Comparison of ENCODE assay signal across 1 cellular context in genomic region chr6:41027799-41028617, GRCh38.
A peak's percentile ranks its signal among the peaks of the same experiment; 100 is the strongest.
TF ChIP-seq lines count a peak whose summit lies in the region.

No MANE protein-coding gene starts in this region.

TF ChIP-seq in H1, 55 proteins besides CTCF, POLR2A, EP300 and RAD21:
- TF ChIP-seq KDM1A (IDR thresholded peaks at IDR 0.05; ENCODE audit: borderline replicate concordance, low read length) (no peak), SAP30 (IDR thresholded peaks at IDR 0.05; ENCODE audit: insufficient read depth, insufficient replicate concordance, low read length) (peak; percentile 51), RBBP5 (IDR thresholded peaks at IDR 0.05; ENCODE audit: borderline replicate concordance, low read depth, low read length) (no peak), HDAC6 (IDR thresholded peaks at IDR 0.05; ENCODE audit: low read depth, low read length) (no peak), RXRA (IDR thresholded peaks at IDR 0.05; ENCODE audit: insufficient read depth, low read depth, low read length) (no peak), GABPA (IDR thresholded peaks at IDR 0.05; ENCODE audit: borderline replicate concordance, insufficient read depth, low read length) (peak; percentile 59; the same call in 1 of the 2 replicates), NRF1 (IDR thresholded peaks at IDR 0.05; ENCODE audit: low read depth, low read length) (no peak), FOSL1 (IDR thresholded peaks at IDR 0.05; ENCODE audit: insufficient read depth, low read depth, low read length) (no peak), SIRT6 (IDR thresholded peaks at IDR 0.05; ENCODE audit: low read length) (no peak), JUN (IDR thresholded peaks at IDR 0.05; ENCODE audit: low read depth, low read length) (no peak), CEBPB (IDR thresholded peaks at IDR 0.05; ENCODE audit: low read depth, low read length) (no peak), PHF8 (conservative IDR thresholded peaks at IDR 0.05; ENCODE audit: low read depth, low read length) (peak; percentile 54; the same call in 1 of the 2 replicates), GTF2F1 (IDR thresholded peaks at IDR 0.05; ENCODE audit: borderline replicate concordance, low read depth, low read length) (0 out of 2 replicates have a peak, but pooled peaks have one; percentile 20), BRCA1 (IDR thresholded peaks at IDR 0.05; ENCODE audit: low read depth, low read length) (no peak), KDM5A (IDR thresholded peaks at IDR 0.05; ENCODE audit: low read length) (no peak), ZNF274 (IDR thresholded peaks at IDR 0.05; ENCODE audit: borderline replicate concordance, extremely low read depth, low read length) (no peak), TAF1 (IDR thresholded peaks at IDR 0.05; ENCODE audit: low read depth, low read length) (peak; percentile 47), CREB1 (IDR thresholded peaks at IDR 0.05) (no peak), NANOG (IDR thresholded peaks at IDR 0.05; ENCODE audit: insufficient read depth, low read depth, low read length, poor library complexity, severe bottlenecking) (peak; percentile 3), BACH1 (IDR thresholded peaks at IDR 0.05; ENCODE audit: low read length) (peak; percentile 8; the same call in 1 of the 2 replicates), SIN3A (conservative IDR thresholded peaks at IDR 0.05 in 1 of 2, IDR thresholded peaks at IDR 0.05 in 1 of 2; ENCODE audit: low read depth in 1 of 2, low read length in 2 of 2) (peak in 1 of 2 experiments; percentile 61; a peak in 2 of 4 replicates), SRF (IDR thresholded peaks at IDR 0.05; ENCODE audit: low read depth, low read length) (no peak), SP2 (IDR thresholded peaks at IDR 0.05; ENCODE audit: low read length) (no peak), RNF2 (IDR thresholded peaks at IDR 0.05; ENCODE audit: borderline replicate concordance, low read depth, low read length, missing control alignments, poor library complexity, severe bottlenecking) (no peak), CHD1 (IDR thresholded peaks at IDR 0.05; ENCODE audit: low read depth, low read length) (no peak), ATF3 (IDR thresholded peaks at IDR 0.05; ENCODE audit: insufficient read depth, low read depth, low read length) (0 out of 2 replicates have a peak, but pooled peaks have one; percentile 4), HDAC2 (IDR thresholded peaks at IDR 0.05; ENCODE audit: borderline replicate concordance in 1 of 2, low read depth in 2 of 2, low read length in 2 of 2) (0 out of 4 replicates have a peak, but pooled peaks have one; percentile 25 to 40), POLR2AphosphoS5 (IDR thresholded peaks at IDR 0.05; ENCODE audit: low read depth, low read length) (peak; percentile 22), POU5F1 (IDR thresholded peaks at IDR 0.05; ENCODE audit: low read depth, low read length) (no peak), JUND (IDR thresholded peaks at IDR 0.05; ENCODE audit: low read length) (no peak), SP4 (IDR thresholded peaks at IDR 0.05; ENCODE audit: low read length) (no peak), EZH2 (IDR thresholded peaks at IDR 0.05; ENCODE audit: low read depth, low read length, severe bottlenecking) (no peak), TCF12 (IDR thresholded peaks at IDR 0.05; ENCODE audit: low read depth, low read length) (no peak), BCL11A (IDR thresholded peaks at IDR 0.05; ENCODE audit: low read depth in 2 of 2, low read length in 2 of 2) (no peak), SIX5 (IDR thresholded peaks at IDR 0.05; ENCODE audit: low read depth, low read length) (no peak), SUZ12 (IDR thresholded peaks at IDR 0.05; ENCODE audit: low read length) (no peak), CBX5 (IDR thresholded peaks at IDR 0.05; ENCODE audit: low read depth, low read length) (no peak), CTBP2 (IDR thresholded peaks at IDR 0.05; ENCODE audit: borderline replicate concordance, insufficient read depth, insufficient read length, low read length) (peak; percentile 22), MAFK (IDR thresholded peaks at IDR 0.05; ENCODE audit: low read depth, low read length) (no peak), TEAD4 (IDR thresholded peaks at IDR 0.05; ENCODE audit: low read depth, low read length) (no peak), ASH2L (IDR thresholded peaks at IDR 0.05; ENCODE audit: low read length) (no peak), YY1 (IDR thresholded peaks at IDR 0.05; ENCODE audit: low read depth, low read length) (peak; percentile 65; the same call in 1 of the 2 replicates), TAF7 (optimal IDR thresholded peaks at IDR 0.05; ENCODE audit: borderline replicate concordance, low read depth, low read length) (no peak), SP1 (IDR thresholded peaks at IDR 0.05; ENCODE audit: low read depth, low read length) (no peak), TBP (IDR thresholded peaks at IDR 0.05; ENCODE audit: low read depth, low read length) (no peak), EGR1 (IDR thresholded peaks at IDR 0.05; ENCODE audit: borderline replicate concordance, low read depth, low read length) (no peak), KDM4A (IDR thresholded peaks at IDR 0.05; ENCODE audit: low read depth, low read length, severe bottlenecking) (peak; percentile 85), CBX8 (IDR thresholded peaks at IDR 0.05; ENCODE audit: borderline replicate concordance, low read depth, low read length) (no peak), CHD2 (IDR thresholded peaks at IDR 0.05; ENCODE audit: low read length) (no peak), RFX5 (IDR thresholded peaks at IDR 0.05; ENCODE audit: borderline replicate concordance, low read depth, low read length) (no peak)
- TF ChIP-seq, protein P1, sequence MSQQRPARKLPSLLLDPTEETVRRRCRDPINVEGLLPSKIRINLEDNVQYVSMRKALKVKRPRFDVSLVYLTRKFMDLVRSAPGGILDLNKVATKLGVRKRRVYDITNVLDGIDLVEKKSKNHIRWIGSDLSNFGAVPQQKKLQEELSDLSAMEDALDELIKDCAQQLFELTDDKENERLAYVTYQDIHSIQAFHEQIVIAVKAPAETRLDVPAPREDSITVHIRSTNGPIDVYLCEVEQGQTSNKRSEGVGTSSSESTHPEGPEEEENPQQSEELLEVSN (IDR thresholded peaks at IDR 0.05): peak; percentile 74
- TF ChIP-seq, protein P2, sequence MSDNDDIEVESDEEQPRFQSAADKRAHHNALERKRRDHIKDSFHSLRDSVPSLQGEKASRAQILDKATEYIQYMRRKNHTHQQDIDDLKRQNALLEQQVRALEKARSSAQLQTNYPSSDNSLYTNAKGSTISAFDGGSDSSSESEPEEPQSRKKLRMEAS (IDR thresholded peaks at IDR 0.05): peak; percentile 80; the same call in 1 of the 2 replicates
- TF ChIP-seq, protein P3, sequence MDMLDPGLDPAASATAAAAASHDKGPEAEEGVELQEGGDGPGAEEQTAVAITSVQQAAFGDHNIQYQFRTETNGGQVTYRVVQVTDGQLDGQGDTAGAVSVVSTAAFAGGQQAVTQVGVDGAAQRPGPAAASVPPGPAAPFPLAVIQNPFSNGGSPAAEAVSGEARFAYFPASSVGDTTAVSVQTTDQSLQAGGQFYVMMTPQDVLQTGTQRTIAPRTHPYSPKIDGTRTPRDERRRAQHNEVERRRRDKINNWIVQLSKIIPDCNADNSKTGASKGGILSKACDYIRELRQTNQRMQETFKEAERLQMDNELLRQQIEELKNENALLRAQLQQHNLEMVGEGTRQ (IDR thresholded peaks at IDR 0.05; ENCODE audit: low read length): no peak
- TF ChIP-seq, protein P4, sequence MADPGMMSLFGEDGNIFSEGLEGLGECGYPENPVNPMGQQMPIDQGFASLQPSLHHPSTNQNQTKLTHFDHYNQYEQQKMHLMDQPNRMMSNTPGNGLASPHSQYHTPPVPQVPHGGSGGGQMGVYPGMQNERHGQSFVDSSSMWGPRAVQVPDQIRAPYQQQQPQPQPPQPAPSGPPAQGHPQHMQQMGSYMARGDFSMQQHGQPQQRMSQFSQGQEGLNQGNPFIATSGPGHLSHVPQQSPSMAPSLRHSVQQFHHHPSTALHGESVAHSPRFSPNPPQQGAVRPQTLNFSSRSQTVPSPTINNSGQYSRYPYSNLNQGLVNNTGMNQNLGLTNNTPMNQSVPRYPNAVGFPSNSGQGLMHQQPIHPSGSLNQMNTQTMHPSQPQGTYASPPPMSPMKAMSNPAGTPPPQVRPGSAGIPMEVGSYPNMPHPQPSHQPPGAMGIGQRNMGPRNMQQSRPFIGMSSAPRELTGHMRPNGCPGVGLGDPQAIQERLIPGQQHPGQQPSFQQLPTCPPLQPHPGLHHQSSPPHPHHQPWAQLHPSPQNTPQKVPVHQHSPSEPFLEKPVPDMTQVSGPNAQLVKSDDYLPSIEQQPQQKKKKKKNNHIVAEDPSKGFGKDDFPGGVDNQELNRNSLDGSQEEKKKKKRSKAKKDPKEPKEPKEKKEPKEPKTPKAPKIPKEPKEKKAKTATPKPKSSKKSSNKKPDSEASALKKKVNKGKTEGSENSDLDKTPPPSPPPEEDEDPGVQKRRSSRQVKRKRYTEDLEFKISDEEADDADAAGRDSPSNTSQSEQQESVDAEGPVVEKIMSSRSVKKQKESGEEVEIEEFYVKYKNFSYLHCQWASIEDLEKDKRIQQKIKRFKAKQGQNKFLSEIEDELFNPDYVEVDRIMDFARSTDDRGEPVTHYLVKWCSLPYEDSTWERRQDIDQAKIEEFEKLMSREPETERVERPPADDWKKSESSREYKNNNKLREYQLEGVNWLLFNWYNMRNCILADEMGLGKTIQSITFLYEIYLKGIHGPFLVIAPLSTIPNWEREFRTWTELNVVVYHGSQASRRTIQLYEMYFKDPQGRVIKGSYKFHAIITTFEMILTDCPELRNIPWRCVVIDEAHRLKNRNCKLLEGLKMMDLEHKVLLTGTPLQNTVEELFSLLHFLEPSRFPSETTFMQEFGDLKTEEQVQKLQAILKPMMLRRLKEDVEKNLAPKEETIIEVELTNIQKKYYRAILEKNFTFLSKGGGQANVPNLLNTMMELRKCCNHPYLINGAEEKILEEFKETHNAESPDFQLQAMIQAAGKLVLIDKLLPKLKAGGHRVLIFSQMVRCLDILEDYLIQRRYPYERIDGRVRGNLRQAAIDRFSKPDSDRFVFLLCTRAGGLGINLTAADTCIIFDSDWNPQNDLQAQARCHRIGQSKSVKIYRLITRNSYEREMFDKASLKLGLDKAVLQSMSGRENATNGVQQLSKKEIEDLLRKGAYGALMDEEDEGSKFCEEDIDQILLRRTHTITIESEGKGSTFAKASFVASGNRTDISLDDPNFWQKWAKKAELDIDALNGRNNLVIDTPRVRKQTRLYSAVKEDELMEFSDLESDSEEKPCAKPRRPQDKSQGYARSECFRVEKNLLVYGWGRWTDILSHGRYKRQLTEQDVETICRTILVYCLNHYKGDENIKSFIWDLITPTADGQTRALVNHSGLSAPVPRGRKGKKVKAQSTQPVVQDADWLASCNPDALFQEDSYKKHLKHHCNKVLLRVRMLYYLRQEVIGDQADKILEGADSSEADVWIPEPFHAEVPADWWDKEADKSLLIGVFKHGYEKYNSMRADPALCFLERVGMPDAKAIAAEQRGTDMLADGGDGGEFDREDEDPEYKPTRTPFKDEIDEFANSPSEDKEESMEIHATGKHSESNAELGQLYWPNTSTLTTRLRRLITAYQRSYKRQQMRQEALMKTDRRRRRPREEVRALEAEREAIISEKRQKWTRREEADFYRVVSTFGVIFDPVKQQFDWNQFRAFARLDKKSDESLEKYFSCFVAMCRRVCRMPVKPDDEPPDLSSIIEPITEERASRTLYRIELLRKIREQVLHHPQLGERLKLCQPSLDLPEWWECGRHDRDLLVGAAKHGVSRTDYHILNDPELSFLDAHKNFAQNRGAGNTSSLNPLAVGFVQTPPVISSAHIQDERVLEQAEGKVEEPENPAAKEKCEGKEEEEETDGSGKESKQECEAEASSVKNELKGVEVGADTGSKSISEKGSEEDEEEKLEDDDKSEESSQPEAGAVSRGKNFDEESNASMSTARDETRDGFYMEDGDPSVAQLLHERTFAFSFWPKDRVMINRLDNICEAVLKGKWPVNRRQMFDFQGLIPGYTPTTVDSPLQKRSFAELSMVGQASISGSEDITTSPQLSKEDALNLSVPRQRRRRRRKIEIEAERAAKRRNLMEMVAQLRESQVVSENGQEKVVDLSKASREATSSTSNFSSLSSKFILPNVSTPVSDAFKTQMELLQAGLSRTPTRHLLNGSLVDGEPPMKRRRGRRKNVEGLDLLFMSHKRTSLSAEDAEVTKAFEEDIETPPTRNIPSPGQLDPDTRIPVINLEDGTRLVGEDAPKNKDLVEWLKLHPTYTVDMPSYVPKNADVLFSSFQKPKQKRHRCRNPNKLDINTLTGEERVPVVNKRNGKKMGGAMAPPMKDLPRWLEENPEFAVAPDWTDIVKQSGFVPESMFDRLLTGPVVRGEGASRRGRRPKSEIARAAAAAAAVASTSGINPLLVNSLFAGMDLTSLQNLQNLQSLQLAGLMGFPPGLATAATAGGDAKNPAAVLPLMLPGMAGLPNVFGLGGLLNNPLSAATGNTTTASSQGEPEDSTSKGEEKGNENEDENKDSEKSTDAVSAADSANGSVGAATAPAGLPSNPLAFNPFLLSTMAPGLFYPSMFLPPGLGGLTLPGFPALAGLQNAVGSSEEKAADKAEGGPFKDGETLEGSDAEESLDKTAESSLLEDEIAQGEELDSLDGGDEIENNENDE (IDR thresholded peaks at IDR 0.05; ENCODE audit: insufficient replicate concordance, low read length): no peak
- TF ChIP-seq, protein P5, sequence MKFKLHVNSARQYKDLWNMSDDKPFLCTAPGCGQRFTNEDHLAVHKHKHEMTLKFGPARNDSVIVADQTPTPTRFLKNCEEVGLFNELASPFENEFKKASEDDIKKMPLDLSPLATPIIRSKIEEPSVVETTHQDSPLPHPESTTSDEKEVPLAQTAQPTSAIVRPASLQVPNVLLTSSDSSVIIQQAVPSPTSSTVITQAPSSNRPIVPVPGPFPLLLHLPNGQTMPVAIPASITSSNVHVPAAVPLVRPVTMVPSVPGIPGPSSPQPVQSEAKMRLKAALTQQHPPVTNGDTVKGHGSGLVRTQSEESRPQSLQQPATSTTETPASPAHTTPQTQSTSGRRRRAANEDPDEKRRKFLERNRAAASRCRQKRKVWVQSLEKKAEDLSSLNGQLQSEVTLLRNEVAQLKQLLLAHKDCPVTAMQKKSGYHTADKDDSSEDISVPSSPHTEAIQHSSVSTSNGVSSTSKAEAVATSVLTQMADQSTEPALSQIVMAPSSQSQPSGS (IDR thresholded peaks at IDR 0.05; ENCODE audit: low read length): no peak
